ENCODE assay signal across 8 cellular contexts in genomic region chr10:27742195-27742925, GRCh38. TPM values are rescaled to one million over a fixed set of nuclear protein-coding genes. Genes with fewer than 3 reads are reported as not detected.
DNase-seq lines count a peak whose midpoint lies in the region; ATAC-seq and TF ChIP-seq lines count a peak whose summit lies in the region.

No MANE protein-coding gene starts in this region.

- in situ Hi-C loops in transverse colon (cut with MboI; ENCODE audit: low pct_ligation_motif_present in 1 of 4, low pct_unique_long_range_greater_than_20kb in 1 of 4, low sequenced_read_pairs in 3 of 4), result loop anchor here (25.0 kb wide), 2 partner anchors 445 to 645 kb away; no protein-coding TSS in a partner anchor

- WGBS in transverse colon (ENCODE audit: low coverage in 1 of 2), 2 donors, result 0% methylated on average over 38 of the region's 71 CpGs; no CpG with 5 or more reads in 1 of the 2 donors

- no peaks in the 10 kb centered on the region for H3K9me3 ChIP-seq in transverse colon

- no peaks in the 10 kb centered on the region for H3K9me3 Mint-ChIP-seq in activated naive CD8-positive, alpha-beta T cell treated with anti-CD3 and anti-CD28 coated beads, Interleukin-2, amount 50 U/mL, for 24 hours

- peaks cover 0 to 52% (median 43%) of the 10 kb centered on the region in 4 donors for H3K4me1 ChIP-seq in transverse colon

- peaks cover 52% of the 10 kb centered on the region for H3K27me3 Mint-ChIP-seq in activated naive CD8-positive, alpha-beta T cell treated with anti-CD3 and anti-CD28 coated beads, Interleukin-2, amount 50 U/mL, for 24 hours

- H3K36me3 ChIP-seq in transverse colon, result no peaks in the 10 kb centered on the region

- TF ChIP-seq EP300 in transverse colon (IDR thresholded peaks at IDR 0.05; ENCODE audit: low read depth), result no peak

- DNase-seq in DMS114 treated with DMSO at 0.1 percent for 48 hours (lab: John Stamatoyannopoulos, UW; ENCODE audit: unreplicated experiment) (peak; percentile 70), HuH-7.5 (ENCODE audit: low spot score) (peak; percentile 91), SKM-1 (lab: John Stamatoyannopoulos, UW; ENCODE audit: unreplicated experiment) (peak; percentile 3), left cardiac atrium (peak; percentile 85), posterior cingulate gyrus (peak in 9 of 10 donors; percentile 48 to 95 (median 71)), transverse colon (peak; percentile 81)
- peak; percentile 82 for DNase-seq in activated naive CD8-positive, alpha-beta T cell treated with anti-CD3 and anti-CD28 coated beads, Interleukin-2, amount 50 U/mL, for 24 hours

- peaks cover 85% of the 10 kb centered on the region for H3K27me3 ChIP-seq in transverse colon

- ATAC-seq in GM21515 (IDR thresholded peaks at IDR 0.05; ENCODE audit: unreplicated experiment) (peak; percentile 91), left cardiac atrium (peak; percentile 91 to 94)
- ATAC-seq in activated naive CD8-positive, alpha-beta T cell treated with anti-CD3 and anti-CD28 coated beads, Interleukin-2, amount 50 U/mL, for 24 hours, result peak; percentile 88

- H3K27ac ChIP-seq in transverse colon, result peak overlapping the region; percentile 83 to 87 (median 85)

- intact Hi-C loops in left cardiac atrium (cut with DNase I), result loop anchor here in 1 of 2 donors (5.0 to 10.0 kb wide), 3 partner anchors 440 to 642 kb away; no protein-coding TSS in a partner anchor
- intact Hi-C loops in posterior cingulate gyrus (cut with DNase I), result loop anchor here (2.0 to 10.0 kb wide), 3 partner anchors 436 to 642 kb away; no protein-coding TSS in a partner anchor
- intact Hi-C loops in transverse colon (cut with DNase I; ENCODE audit: low total_unique reads), result loop anchor here (10.0 kb wide), 2 partner anchors 432 to 652 kb away; no protein-coding TSS in a partner anchor

- no peak for TF ChIP-seq POLR2A in transverse colon (IDR thresholded peaks at IDR 0.05)

- H3K4me1 Mint-ChIP-seq in activated naive CD8-positive, alpha-beta T cell treated with anti-CD3 and anti-CD28 coated beads, Interleukin-2, amount 50 U/mL, for 24 hours, result peaks cover 41% of the 10 kb centered on the region

- TF ChIP-seq CTCF in transverse colon (IDR thresholded peaks at IDR 0.05), result peak; percentile 70 to 84 (median 77)

- H3K27ac Mint-ChIP-seq in activated naive CD8-positive, alpha-beta T cell treated with anti-CD3 and anti-CD28 coated beads, Interleukin-2, amount 50 U/mL, for 24 hours, result peak overlapping the region; percentile 62

- H3K4me3 Mint-ChIP-seq in activated naive CD8-positive, alpha-beta T cell treated with anti-CD3 and anti-CD28 coated beads, Interleukin-2, amount 50 U/mL, for 24 hours, result peak overlapping the region; percentile 73

- H3K4me3 ChIP-seq in transverse colon, result peak overlapping the region; percentile 39 to 95 (median 60)

- H3K36me3 Mint-ChIP-seq in activated naive CD8-positive, alpha-beta T cell treated with anti-CD3 and anti-CD28 coated beads, Interleukin-2, amount 50 U/mL, for 24 hours (ENCODE audit: low read depth), result no peaks in the 10 kb centered on the region

RNA-seq across cellular contexts. Expression of gene MKX, which starts 3.3 kb away (rescaled TPM):
- total RNA-seq in left cardiac atrium (under 1 TPM; 0.50 TPM), transverse colon (1 to 10 TPM in 1 of 4 donors, under 1 TPM in 1, not detected in 2; 0.82 to 2.4 TPM)

Comparison
In these comparisons a context has a peak if more than half of its experiments do, and no peak if none do; other contexts are left out.
1. Peak in every context shown above with its lines: DNase-seq, ATAC-seq, H3K4me3 ChIP-seq and H3K27ac ChIP-seq.
2. DNase-seq: peak in every context shown above with its lines; median percentile 91 in HuH-7.5; 85 in left cardiac atrium; 82 in activated naive CD8-positive, alpha-beta T cell treated with anti-CD3 and anti-CD28 coated beads, Interleukin-2, amount 50 U/mL, for 24 hours; 81 in transverse colon; 71 in posterior cingulate gyrus; 70 in DMS114 treated with DMSO at 0.1 percent for 48 hours; 3 in SKM-1.